13 cellular contexts compared by ENCODE assay signal in the genomic region with DNA sequence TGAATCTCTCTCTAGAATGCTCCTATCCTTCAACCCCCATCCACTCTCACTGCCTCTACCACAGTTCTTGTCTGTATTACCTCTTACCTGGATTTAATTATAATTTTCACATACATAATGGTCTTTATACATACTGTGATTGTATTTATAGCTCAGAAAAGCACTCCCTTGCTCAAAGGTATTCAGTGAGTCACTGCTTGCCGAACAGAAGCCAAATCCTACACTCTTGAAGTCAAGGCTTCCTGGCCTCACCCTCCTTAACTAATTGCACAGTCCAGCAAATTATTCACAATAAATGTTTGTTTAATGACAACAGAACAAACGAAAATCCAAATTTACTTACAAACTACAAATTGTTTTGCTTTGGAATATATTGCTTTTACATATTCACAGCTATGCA.
"Had no signal": no experiment of that assay in that cellular context is flagged by ENCODE, and none has a peak within 500 bp of the region (broad histone marks: within the 10 kb centered on the region; RNA-seq: fewer than 3 reads in every experiment).

No MANE protein-coding gene starts in this region.

- H3K4me1 Mint-ChIP-seq: naive thymus-derived CD4-positive, alpha-beta T cell; stimulated activated effector memory CD8-positive, alpha-beta T cell treated with anti-CD3 and anti-CD28 coated beads, Interleukin-12 subunit alpha, Interleukin-12 subunit beta, amount 100 ng/mL, for 72 hours; T-helper 17 cell; WTC11 had no signal

- H3K27me3 ChIP-seq: hepatocyte, neutrophil, tibial artery had no signal

- H3K9me3 Mint-ChIP-seq: naive thymus-derived CD4-positive, alpha-beta T cell; WTC11 had no signal

- H3K27ac ChIP-seq: hepatocyte, lower lobe of right lung, neutrophil, tibial artery had no signal

- H3K4me3 ChIP-seq: hepatocyte, lower lobe of right lung, smooth muscle cell, tibial artery had no signal

- H3K36me3 Mint-ChIP-seq: naive thymus-derived CD4-positive, alpha-beta T cell; stimulated activated effector memory CD8-positive, alpha-beta T cell treated with anti-CD3 and anti-CD28 coated beads, Interleukin-12 subunit alpha, Interleukin-12 subunit beta, amount 100 ng/mL, for 72 hours; WTC11 had no signal

- H3K4me3 Mint-ChIP-seq: naive thymus-derived CD4-positive, alpha-beta T cell; stimulated activated effector memory CD8-positive, alpha-beta T cell treated with anti-CD3 and anti-CD28 coated beads, Interleukin-12 subunit alpha, Interleukin-12 subunit beta, amount 100 ng/mL, for 72 hours; T-helper 17 cell; WTC11 had no signal

- H3K27ac Mint-ChIP-seq: naive thymus-derived CD4-positive, alpha-beta T cell; stimulated activated effector memory CD8-positive, alpha-beta T cell treated with anti-CD3 and anti-CD28 coated beads, Interleukin-12 subunit alpha, Interleukin-12 subunit beta, amount 100 ng/mL, for 72 hours; T-helper 17 cell; WTC11 had no signal

- DNase-seq: activated CD4-positive, alpha-beta T cell treated with anti-CD3 and anti-CD28 coated beads for 48 hours; activated naive CD4-positive, alpha-beta T cell treated with anti-CD3 and anti-CD28 coated beads, Interleukin-2, amount 50 U/mL, for 16 hours; activated T-cell treated with anti-CD3 and anti-CD28 coated beads for 4 hours; lower lobe of right lung; naive thymus-derived CD4-positive, alpha-beta T cell; right cardiac atrium; T-helper 17 cell; tibial artery had no signal

- H3K9me3 ChIP-seq: lower lobe of right lung, neutrophil, tibial artery had no signal

- H3K27me3 Mint-ChIP-seq: naive thymus-derived CD4-positive, alpha-beta T cell; T-helper 17 cell had no signal

- H3K4me1 ChIP-seq: lower lobe of right lung, tibial artery had no signal

- H3K36me3 ChIP-seq: lower lobe of right lung, neutrophil, tibial artery had no signal

- ATAC-seq: naive thymus-derived CD4-positive, alpha-beta T cell; right cardiac atrium; stimulated activated effector memory CD8-positive, alpha-beta T cell treated with anti-CD3 and anti-CD28 coated beads, Interleukin-12 subunit alpha, Interleukin-12 subunit beta, amount 100 ng/mL, for 72 hours; T-helper 17 cell; WTC11 had no signal
